ENCODE assay signal across 23 cellular contexts in the genomic region with DNA sequence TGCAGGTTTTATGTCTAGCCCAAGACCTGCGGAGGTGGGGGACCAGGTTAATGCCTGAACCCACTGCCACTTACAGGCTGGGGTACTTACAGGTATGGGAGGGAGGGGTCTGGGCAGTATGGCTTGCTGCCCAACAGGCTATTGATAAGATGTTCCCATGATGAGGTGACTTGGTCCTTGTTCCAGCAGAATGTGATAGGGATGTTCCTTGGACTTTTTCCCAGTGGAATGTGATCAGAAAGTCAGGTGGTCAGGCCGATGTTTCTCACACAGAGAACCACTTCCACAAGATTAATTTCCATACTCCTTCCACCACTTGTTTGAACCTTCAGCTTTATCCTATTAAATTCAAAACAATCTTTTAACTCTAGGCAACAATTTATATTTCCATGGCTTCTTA. TPM values are rescaled to one million over a fixed set of nuclear protein-coding genes. Genes with fewer than 3 reads are reported as not detected.
"Had no signal": no experiment of that assay in that cellular context is flagged by ENCODE, and none has a peak within 500 bp of the region (broad histone marks: within the 10 kb centered on the region; RNA-seq: fewer than 3 reads in every experiment).

No MANE protein-coding gene starts in this region.

- H3K27ac ChIP-seq: colonic mucosa, epithelial cell of prostate, esophagus squamous epithelium, gastrocnemius medialis, heart right ventricle, left lung, lower lobe of right lung had no signal

- H3K36me3 ChIP-seq: colonic mucosa, esophagus squamous epithelium, gastrocnemius medialis, heart right ventricle, left lung, lower lobe of right lung had no signal

- H3K9me3 ChIP-seq: colonic mucosa, esophagus squamous epithelium, gastrocnemius medialis, lower lobe of right lung, mucosa of descending colon had no signal

- DNase-seq: colonic mucosa; cortex of kidney; effector CD8-positive, alpha-beta T cell; effector memory CD8-positive, alpha-beta T cell; endodermal cell; erythroblast; esophagus squamous epithelium; foreskin fibroblast; foreskin melanocyte; gastrocnemius medialis; glutamatergic neuron; head of caudate nucleus; heart right ventricle; hippocampal formation; left colon; left lung; lower lobe of right lung; mesenchymal stem cell; naive B cell; naive thymus-derived CD8-positive, alpha-beta T cell had no signal

- H3K27me3 ChIP-seq: colonic mucosa, esophagus squamous epithelium, gastrocnemius medialis, heart right ventricle, left lung had no signal

- ATAC-seq: effector memory CD8-positive, alpha-beta T cell; esophagus mucosa; gastrocnemius medialis; left lung; lower lobe of right lung; naive thymus-derived CD8-positive, alpha-beta T cell had no signal

- H3K4me1 ChIP-seq: colonic mucosa, esophagus squamous epithelium, gastrocnemius medialis, left lung, lower lobe of right lung had no signal

- H3K4me3 ChIP-seq: colonic mucosa, esophagus squamous epithelium, gastrocnemius medialis, heart right ventricle, left lung, lower lobe of right lung, mucosa of descending colon had no signal

RNA-seq across cellular contexts. Expression of gene GPX3, which starts 27.0 kb away (rescaled TPM):
- total RNA-seq: naive thymus-derived CD8-positive, alpha-beta T cell had no signal
